In genomic region chr10:68096913-68097509, GRCh38 we compare ENCODE assay signal across 10 cellular contexts. TPM values are rescaled to one million over a fixed set of nuclear protein-coding genes. Genes with fewer than 3 reads are reported as not detected.
A peak's percentile ranks its signal among the peaks of the same experiment; 100 is the strongest.
DNase-seq lines count a peak whose midpoint lies in the region; ATAC-seq, FAIRE-seq and TF ChIP-seq lines count a peak whose summit lies in the region.
"Had no signal": no experiment of that assay in that cellular context is flagged by ENCODE, and none has a peak within 500 bp of the region (broad histone marks: within the 10 kb centered on the region; RNA-seq: fewer than 3 reads in every experiment).

No MANE protein-coding gene starts in this region.

- ATAC-seq in left lung (peak; percentile 85), HG02981 (IDR thresholded peaks at IDR 0.05; ENCODE audit: unreplicated experiment) (no peak), GM21360 (IDR thresholded peaks at IDR 0.05; ENCODE audit: unreplicated experiment) (no peak)

- no peaks in the 10 kb centered on the region for H3K9me3 ChIP-seq in left lung
- no peaks in the 10 kb centered on the region for H3K9me3 ChIP-seq in effector memory CD4-positive, alpha-beta T cell (ENCODE audit: control insufficient read depth, low read length)

- H3K36me3 ChIP-seq in bronchial epithelial cell (ENCODE audit: control insufficient read depth, insufficient read depth, low read length): no peaks in the 10 kb centered on the region
- H3K36me3 ChIP-seq in left lung: no peaks in the 10 kb centered on the region
- no peaks in the 10 kb centered on the region for H3K36me3 ChIP-seq in effector memory CD4-positive, alpha-beta T cell (ENCODE audit: control insufficient read depth, insufficient read depth, low read length)

- H3K4me1 ChIP-seq in left lung: no peaks in the 10 kb centered on the region
- H3K4me1 ChIP-seq in effector memory CD4-positive, alpha-beta T cell (ENCODE audit: control insufficient read depth, insufficient read depth, low read length, poor library complexity, severe bottlenecking): no peaks in the 10 kb centered on the region

- H3K4me3 ChIP-seq in bronchial epithelial cell (ENCODE audit: low read depth, low read length): no peak overlapping the region
- H3K4me3 ChIP-seq in left lung: no peak overlapping the region
- no peak overlapping the region for H3K4me3 ChIP-seq in effector memory CD4-positive, alpha-beta T cell (ENCODE audit: insufficient read depth, low read depth, low read length, poor library complexity, severe bottlenecking)

- TF ChIP-seq CTCF in bronchial epithelial cell (IDR thresholded peaks at IDR 0.05; ENCODE audit: insufficient read depth, low read length, severe bottlenecking): no peak
- no peak for TF ChIP-seq CTCF in left lung (IDR thresholded peaks at IDR 0.05)
- no peak for TF ChIP-seq CTCF in GM10248 (IDR thresholded peaks at IDR 0.05; ENCODE audit: control extremely low read depth, extremely low read depth, low read depth, missing control alignments)

- H3K27me3 ChIP-seq in bronchial epithelial cell (ENCODE audit: control insufficient read depth, insufficient read depth, low read length) (no peaks in the 10 kb centered on the region), left lung (no peaks in the 10 kb centered on the region)
- no peaks in the 10 kb centered on the region for H3K27me3 ChIP-seq in effector memory CD4-positive, alpha-beta T cell (replicated peaks; ENCODE audit: control insufficient read depth, insufficient read depth, low read length, poor library complexity, severe bottlenecking)

- CTCF ChIA-PET in GM10248 (lab: Yijun Ruan, JAX): interaction anchor here (1.9 kb wide), 1 partner anchor 242 kb away, joined by 4 read pairs; no protein-coding TSS in a partner anchor

- no peak for FAIRE-seq in bronchial epithelial cell (lab: Jason Lieb, UNC)

- DNase-seq in COLO829 (ENCODE audit: low spot score): peak; percentile 49
- peak; percentile 13 for DNase-seq in NCI-H1048 (lab: John Stamatoyannopoulos, UW)
- peak; percentile 98 for DNase-seq in bronchial epithelial cell (ENCODE audit: low read depth)
- DNase-seq in left lung: no peak
- no peak for DNase-seq in GM10248 (ENCODE audit: extremely low spot score)
- DNase-seq in effector memory CD4-positive, alpha-beta T cell: no peak
- DNase-seq: stimulated activated CD4-positive, alpha-beta T cell treated with anti-CD3 and anti-CD28 coated beads, Interleukin-2, amount 100 ng/mL, for 24 hours had no signal

- POLR2A ChIA-PET in GM10248 (lab: Yijun Ruan, JAX): no interaction called here

- no peak overlapping the region for H3K27ac ChIP-seq in left lung
- no peak overlapping the region for H3K27ac ChIP-seq in effector memory CD4-positive, alpha-beta T cell (ENCODE audit: insufficient read depth, low read length, poor library complexity, severe bottlenecking)
- H3K27ac ChIP-seq: VCaP had no signal

- intact Hi-C loops in left lung (cut with DNase I): no loop called here

RNA-seq across cellular contexts. Expression of gene MYPN, which starts 12.3 kb away (rescaled TPM):
- total RNA-seq in bronchial epithelial cell (not detected in 2 replicates), left lung (under 1 TPM in 1 of 2 donors, not detected in 1; 0.13 TPM)

RNA-seq across cellular contexts. Expression of gene HERC4, which starts 21.9 kb away (rescaled TPM):
- 34.6 and 37.9 TPM in 2 replicates for total RNA-seq in bronchial epithelial cell
- 10 to 100 TPM; 60.9 to 65.7 TPM for total RNA-seq in left lung

Comparison
In these comparisons a context has a peak if more than half of its experiments do, and no peak if none do; other contexts are left out.
1. DNase-seq: peak in COLO829 (single experiment), NCI-H1048 (single experiment) and bronchial epithelial cell (single experiment); none in left lung (0 of 2), GM10248 (single experiment) and effector memory CD4-positive, alpha-beta T cell (0 of 3).